In the genomic region with DNA sequence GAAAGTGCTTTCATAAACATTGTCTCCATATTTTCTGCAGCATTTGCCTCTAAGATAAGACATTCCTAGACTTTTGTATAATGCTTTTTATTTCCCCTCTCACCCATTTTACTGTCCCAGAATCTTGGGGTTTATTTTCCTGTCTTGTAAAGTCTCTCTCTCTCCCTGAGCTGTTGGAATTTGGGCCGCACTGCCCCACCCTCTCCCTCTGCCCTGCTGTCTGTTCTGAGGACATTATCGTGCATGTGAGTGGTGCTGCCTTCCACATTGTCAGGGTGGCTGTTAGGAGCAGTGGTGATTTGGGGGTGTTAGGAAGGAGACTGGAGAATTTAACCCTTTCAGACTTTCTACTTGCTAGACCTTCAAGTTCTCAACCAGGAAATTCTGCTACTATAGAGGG, we compare ENCODE assay signal across 28 cellular contexts.
"Had no signal": no experiment of that assay in that cellular context is flagged by ENCODE, and none has a peak within 500 bp of the region (broad histone marks: within the 10 kb centered on the region; RNA-seq: fewer than 3 reads in every experiment).

No MANE protein-coding gene starts in this region.

- ATAC-seq: effector memory CD8-positive, alpha-beta T cell; left lobe of liver; natural killer cell treated with Interleukin-12 subunit alpha and Interleukin-12 subunit beta and Interleukin-15 and Interleukin-18, amount 100 ng/mL, for 72 hours; pancreas; right lobe of liver; stimulated activated naive CD8-positive, alpha-beta T cell treated with anti-CD3 and anti-CD28 coated beads, Interleukin-15, amount 100 ng/mL, for 72 hours; upper lobe of right lung had no signal

- H3K27me3 ChIP-seq: esophagus squamous epithelium, pancreas, right lobe of liver, suprapubic skin, transverse colon, upper lobe of right lung, vagina had no signal

- DNase-seq: effector memory CD8-positive, alpha-beta T cell; erythroblast; esophagus squamous epithelium; foreskin melanocyte; hypothalamus; immature natural killer cell; islet precursor cell; kidney glomerular epithelial cell; naive B cell; occipital lobe; pancreas; retina; right lobe of liver; stimulated activated CD4-positive, alpha-beta T cell treated with anti-CD3 and anti-CD28 coated beads, Interleukin-12 subunit alpha, Interleukin-12 subunit beta, amount 100 ng/mL, for 4 hours; stimulated activated CD4-positive, alpha-beta T cell treated with anti-CD3 and anti-CD28 coated beads, Interleukin-1b, Interleukin-23, amount 100 ng/mL, for 48 hours; stimulated activated CD4-positive, alpha-beta T cell treated with anti-CD3 and anti-CD28 coated beads, Interleukin-4, amount 100 ng/mL, for 1 hour; stimulated activated CD8-positive, alpha-beta memory T cell treated with anti-CD3 and anti-CD28 coated beads, Interleukin-4, amount 100 ng/mL, for 48 hours; stimulated activated naive CD4-positive, alpha-beta T cell; stimulated activated naive CD8-positive, alpha-beta T cell treated with anti-CD3 and anti-CD28 coated beads, Interleukin-15, amount 100 ng/mL, for 72 hours; transverse colon; upper lobe of right lung had no signal

- H3K36me3 ChIP-seq: esophagus squamous epithelium, pancreas, right lobe of liver, suprapubic skin, transverse colon, upper lobe of right lung, vagina had no signal

- H3K4me1 ChIP-seq: suprapubic skin, upper lobe of right lung, vagina had no signal

- H3K9me3 ChIP-seq: pancreas, right lobe of liver, transverse colon had no signal

- H3K4me2 ChIP-seq: smooth muscle cell had no signal

- H3K27ac ChIP-seq: coronary artery, esophagus squamous epithelium, pancreas, right lobe of liver, suprapubic skin, transverse colon, upper lobe of right lung, vagina had no signal

- H3K4me3 ChIP-seq: coronary artery, esophagus squamous epithelium, lung, pancreas, right lobe of liver, smooth muscle cell, suprapubic skin, transverse colon, upper lobe of right lung, vagina had no signal
